In genomic region chrX:86039625-86040568, GRCh38 we compare ENCODE assay signal across 18 cellular contexts.
"Had no signal": no experiment of that assay in that cellular context is flagged by ENCODE, and none has a peak within 500 bp of the region (broad histone marks: within the 10 kb centered on the region; RNA-seq: fewer than 3 reads in every experiment).

No MANE protein-coding gene starts in this region.

- H3K36me3 ChIP-seq: pancreas, tibial artery, uterus had no signal

- H3K9me3 ChIP-seq: body of pancreas, pancreas, tibial artery, uterus had no signal

- ATAC-seq: activated CD8-positive, alpha-beta T cell treated with anti-CD3 and anti-CD28 coated beads, Interleukin-2, amount 10 ng/mL, durations not matched to agents 7 days and 5 days; body of pancreas; pancreas; stimulated activated naive B cell treated with anti-CD40 and anti-IgM and Interleukin-4, amounts not matched to agents 10 μg/mL and 1 μg/mL and 100 μg/mL, for 72 hours had no signal

- H3K4me1 ChIP-seq: body of pancreas, pancreas, uterus had no signal

- H3K9me3 Mint-ChIP-seq: activated CD4-positive, alpha-beta T cell treated with anti-CD3 and anti-CD28 coated beads, Interleukin-2, amount 10 ng/mL, durations not matched to agents 24 days and 14 days had no signal

- FAIRE-seq: frontal cortex, pancreas had no signal

- H3K27ac Mint-ChIP-seq: activated CD4-positive, alpha-beta T cell treated with anti-CD3 and anti-CD28 coated beads, Interleukin-2, amount 10 ng/mL, durations not matched to agents 24 days and 14 days; activated CD8-positive, alpha-beta T cell treated with anti-CD3 and anti-CD28 coated beads, Interleukin-2, amount 10 ng/mL, durations not matched to agents 7 days and 5 days; activated naive CD8-positive, alpha-beta T cell; stimulated activated naive B cell treated with anti-CD40 and anti-IgM and Interleukin-4, amounts not matched to agents 10 μg/mL and 1 μg/mL and 100 μg/mL, for 72 hours had no signal

- H3K4me3 Mint-ChIP-seq: activated CD4-positive, alpha-beta T cell treated with anti-CD3 and anti-CD28 coated beads, Interleukin-2, amount 10 ng/mL, durations not matched to agents 24 days and 14 days; activated CD8-positive, alpha-beta T cell treated with anti-CD3 and anti-CD28 coated beads, Interleukin-2, amount 10 ng/mL, durations not matched to agents 7 days and 5 days; activated naive CD8-positive, alpha-beta T cell; stimulated activated naive B cell treated with anti-CD40 and anti-IgM and Interleukin-4, amounts not matched to agents 10 μg/mL and 1 μg/mL and 100 μg/mL, for 72 hours had no signal

- H3K4me3 ChIP-seq: body of pancreas, pancreas, tibial artery, uterus had no signal

- H3K27ac ChIP-seq: body of pancreas, pancreas, tibial artery, uterus had no signal

- DNase-seq: activated CD4-positive, alpha-beta T cell treated with anti-CD3 and anti-CD28 coated beads, Interleukin-2, amount 10 ng/mL, durations not matched to agents 24 days and 14 days; activated CD4-positive, CD25-positive, alpha-beta regulatory T cell; activated CD8-positive, alpha-beta memory T cell treated with anti-CD3 and anti-CD28 coated beads, Interleukin-2, amount 50 U/mL, for 4 hours; activated CD8-positive, alpha-beta T cell treated with anti-CD3 and anti-CD28 coated beads, Interleukin-2, amount 10 ng/mL, durations not matched to agents 7 days and 5 days; activated effector memory CD4-positive, alpha-beta T cell treated with anti-CD3 and anti-CD28 coated beads, Interleukin-2, amount 50 U/mL, for 16 hours; activated T-cell treated with anti-CD3 and anti-CD28 coated beads, Interleukin-2, amount 50 U/mL, for 48 hours; amygdala; body of pancreas; effector memory CD4-positive, alpha-beta T cell; islet precursor cell; pancreas; stimulated activated CD4-positive, alpha-beta T cell treated with anti-CD3 and anti-CD28 coated beads, Interleukin-2, amount 100 ng/mL, for 48 hours; stimulated activated naive B cell treated with anti-CD40 and anti-IgM and Interleukin-4, amounts not matched to agents 10 μg/mL and 1 μg/mL and 100 μg/mL, for 72 hours; SW 1271; tibial artery; uterus had no signal

- H3K27me3 Mint-ChIP-seq: activated CD4-positive, alpha-beta T cell treated with anti-CD3 and anti-CD28 coated beads, Interleukin-2, amount 10 ng/mL, durations not matched to agents 24 days and 14 days; activated naive CD8-positive, alpha-beta T cell; stimulated activated naive B cell treated with anti-CD40 and anti-IgM and Interleukin-4, amounts not matched to agents 10 μg/mL and 1 μg/mL and 100 μg/mL, for 72 hours had no signal

- H3K27me3 ChIP-seq: body of pancreas, tibial artery, uterus had no signal
